In the genomic region with DNA sequence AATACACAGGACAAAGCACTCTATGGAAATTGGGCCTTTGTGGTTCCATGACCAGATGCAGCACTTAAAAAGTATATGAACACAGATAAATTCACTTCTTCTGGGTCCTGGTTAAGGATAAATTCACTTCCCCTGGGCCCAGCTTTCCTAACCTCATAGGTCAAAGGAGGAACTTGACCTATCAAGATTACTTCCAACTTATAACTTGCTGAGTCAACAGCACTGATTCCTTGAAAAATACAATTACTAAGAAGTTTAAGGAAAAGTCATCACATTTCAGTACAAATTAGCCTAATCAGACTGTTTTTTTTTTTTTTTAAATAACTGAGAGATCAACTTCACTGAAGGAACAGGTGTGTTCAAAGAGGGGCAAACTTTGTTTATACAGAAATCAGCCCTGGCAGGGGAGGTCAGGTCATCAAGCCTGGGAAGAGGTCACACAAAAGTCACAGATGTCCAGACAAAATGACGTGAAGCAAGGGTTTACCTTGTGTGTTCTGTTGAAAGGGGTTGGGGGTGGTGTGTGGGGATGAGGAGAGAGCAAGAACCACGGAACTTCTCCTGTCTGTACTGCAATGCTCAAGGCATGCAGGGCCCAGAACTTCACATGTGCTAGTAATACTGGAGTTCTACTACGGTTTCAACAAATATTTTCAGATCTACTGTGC, we compare ENCODE assay signal across 19 cellular contexts. TPM values are rescaled to one million over a fixed set of nuclear protein-coding genes. Genes with fewer than 3 reads are reported as not detected.
DNase-seq lines count a peak whose midpoint lies in the region; ATAC-seq, FAIRE-seq and TF ChIP-seq lines count a peak whose summit lies in the region.
"Had no signal": no experiment of that assay in that cellular context is flagged by ENCODE, and none has a peak within 500 bp of the region (broad histone marks: within the 10 kb centered on the region; RNA-seq: fewer than 3 reads in every experiment).

No MANE protein-coding gene starts in this region.

- H3K9ac ChIP-seq in K562 (ENCODE audit: insufficient read depth in 1 of 2, low read depth in 2 of 2, low read length in 2 of 2): no peak overlapping the region
- no peak overlapping the region for H3K9ac ChIP-seq in mesenchymal stem cell (ENCODE audit: low read length)
- H3K9ac ChIP-seq: SK-N-SH had no signal

- no peaks in the 10 kb centered on the region for H3K27me3 ChIP-seq in K562 (ENCODE audit: control insufficient read depth in 2 of 2, insufficient read depth in 2 of 2, low read length in 2 of 2)
- H3K27me3 ChIP-seq in foreskin keratinocyte: no peaks in the 10 kb centered on the region
- no peaks in the 10 kb centered on the region for H3K27me3 ChIP-seq in mesenchymal stem cell (ENCODE audit: control insufficient read depth in 1 of 2, insufficient read depth in 1 of 2, low read length in 2 of 2)

- TF ChIP-seq EP300 in K562 (IDR thresholded peaks at IDR 0.05; ENCODE audit: low read length): no peak

- CTCF ChIA-PET in RWPE1 (lab: Yijun Ruan, JAX) (no interaction called here), K562 (lab: Yijun Ruan, JAX; ENCODE audit: low intra/inter-chr PET ratio) (interaction anchor here (0.6 kb wide), 1 partner anchor 262 kb away, joined by 3 read pairs; no protein-coding TSS in a partner anchor)

- TF ChIP-seq POLR2A in K562 (conservative IDR thresholded peaks at IDR 0.05): no peak

- H3K27ac ChIP-seq in RWPE1: 0 out of 2 replicates have a peak overlapping the region, but pooled peaks have one; percentile 41
- no peak overlapping the region for H3K27ac ChIP-seq in K562 (ENCODE audit: extremely low read depth, low read depth, low read length)
- H3K27ac ChIP-seq in foreskin keratinocyte: peak overlapping the region; percentile 1
- no peak overlapping the region for H3K27ac ChIP-seq in mesenchymal stem cell (ENCODE audit: low read length, poor library complexity, severe bottlenecking)

- H3K9me3 Mint-ChIP-seq in neural crest cell: no peaks in the 10 kb centered on the region

- H3K18ac ChIP-seq in mesenchymal stem cell (ENCODE audit: low read depth in 1 of 2, low read length in 2 of 2): no peak overlapping the region

- no peak for TF ChIP-seq RAD21 in K562 (CRISPR knock-in tag; conservative IDR thresholded peaks at IDR 0.05 in 1 of 2, IDR thresholded peaks at IDR 0.05 in 1 of 2)

- no peak for FAIRE-seq in K562 (lab: Jason Lieb, UNC)
- FAIRE-seq: RCC 7860 had no signal

- no peaks in the 10 kb centered on the region for H3K9me3 ChIP-seq in K562 (replicated peaks; ENCODE audit: control insufficient read depth, insufficient read depth, low read depth, low read length)
- H3K9me3 ChIP-seq in mesenchymal stem cell (ENCODE audit: control insufficient read depth, low read length): no peaks in the 10 kb centered on the region
- H3K9me3 ChIP-seq: SK-N-SH had no signal

- H2BK5ac ChIP-seq in mesenchymal stem cell (ENCODE audit: low read depth, low read length, poor library complexity, severe bottlenecking): no peak overlapping the region

- H2BK120ac ChIP-seq in mesenchymal stem cell (ENCODE audit: low read depth, low read length): no peak overlapping the region

- intact Hi-C loops in K562 (cut with micrococcal nuclease): no loop called here

- no peak overlapping the region for H3K4ac ChIP-seq in mesenchymal stem cell (ENCODE audit: low read depth in 1 of 2, low read length in 2 of 2)

- no peak overlapping the region for H3K4me2 ChIP-seq in K562 (ENCODE audit: insufficient read depth, low read length)
- no peak overlapping the region for H3K4me2 ChIP-seq in mesenchymal stem cell (ENCODE audit: low read length, poor library complexity, severe bottlenecking)
- H3K4me2 ChIP-seq: SK-N-SH had no signal

- POLR2A ChIA-PET in RWPE1 (lab: Yijun Ruan, JAX; ENCODE audit: low non-redundant PET) (no interaction called here), K562 (lab: Yijun Ruan, JAX) (no interaction called here)

- H3K27me3 Mint-ChIP-seq in neural crest cell (ENCODE audit: low read depth): no peaks in the 10 kb centered on the region

- H4K20me1 ChIP-seq in K562 (replicated peaks; ENCODE audit: control insufficient read depth, insufficient read depth, low read length): no peaks in the 10 kb centered on the region

- WGBS in K562 (ENCODE audit: insufficient coverage, low coverage, missing lambda C conversion rate): 88% methylated on average over 3 of the region's 3 CpGs
- 94% methylated on average over 1 of the region's 3 CpGs for WGBS in mesenchymal stem cell

- TF ChIP-seq CTCF in RWPE1 (conservative IDR thresholded peaks at IDR 0.05; ENCODE audit: low read depth) (no peak), K562 (IDR thresholded peaks at IDR 0.05 in 2 of 3, conservative IDR thresholded peaks at IDR 0.05 in 1 of 3; ENCODE audit: insufficient read depth in 2 of 3, low read depth in 1 of 3, low read length in 3 of 3) (no peak), foreskin keratinocyte (conservative IDR thresholded peaks at IDR 0.05) (no peak), neural crest cell (conservative IDR thresholded peaks at IDR 0.05) (no peak)

- no peaks in the 10 kb centered on the region for H3K4me1 Mint-ChIP-seq in neural crest cell

- H3K4me3 Mint-ChIP-seq in neural crest cell: no peak overlapping the region

- H4K91ac ChIP-seq in mesenchymal stem cell (ENCODE audit: low read length): no peak overlapping the region

- peak overlapping the region in 1 of 2 experiments; percentile 32 for H3K23ac ChIP-seq in mesenchymal stem cell (ENCODE audit: low read length in 2 of 2)

- H2BK15ac ChIP-seq in mesenchymal stem cell (ENCODE audit: low read depth, poor library complexity, severe bottlenecking): no peak overlapping the region

- peaks cover 17% of the 10 kb centered on the region for H3K79me1 ChIP-seq in mesenchymal stem cell (replicated peaks; ENCODE audit: low read length, poor library complexity, severe bottlenecking)

- no peak overlapping the region for H2AK5ac ChIP-seq in mesenchymal stem cell (ENCODE audit: low read length, severe bottlenecking)

- DNase-seq in RWPE1 (ENCODE audit: low spot score) (no peak), K562 (ENCODE audit: extremely low read depth in 1 of 4, low spot score in 3 of 4) (no peak), foreskin keratinocyte (no peak), neural crest cell (ENCODE audit: low read depth, low spot score) (no peak), NOMO-1 treated with DMSO at 0.1 percent for 48 hours (lab: John Stamatoyannopoulos, UW; ENCODE audit: unreplicated experiment) (no peak), mesenchymal stem cell (no peak)
- DNase-seq: C1 segment of cervical spinal cord; DND-41; GOT3; NCI-H1105; NCI-H1694; NCI-H2081 treated with DMSO at 0.1 percent for 48 hours; NCI-H446 treated with DMSO at 0.1 percent for 48 hours; NCI-H748 treated with DMSO at 0.1 percent for 48 hours; NK-92 treated with Interleukin-12 subunit alpha and Interleukin-12 subunit beta, amount 100 ng/mL, for 24 hours; SHP77 treated with DMSO at 0.1 percent for 48 hours; SK-N-SH had no signal

- ATAC-seq in K562: no peak
- no peak for ATAC-seq in foreskin keratinocyte
- no peak for ATAC-seq in GM18873 (IDR thresholded peaks at IDR 0.05; ENCODE audit: low FRiP score, unreplicated experiment)

- no TSS peak for BruUV-seq in K562 (replicated peaks; lab: Mats Ljungman, UMichigan)

- no peaks in the 10 kb centered on the region for H3K79me2 ChIP-seq in K562 (ENCODE audit: control insufficient read depth, insufficient read depth, low read length)

- no peak overlapping the region for H2BK12ac ChIP-seq in mesenchymal stem cell (ENCODE audit: low read length in 2 of 2)

- H3K36me3 ChIP-seq in K562 (ENCODE audit: control insufficient read depth, insufficient read depth, low read length) (peaks cover 89% of the 10 kb centered on the region), mesenchymal stem cell (ENCODE audit: control insufficient read depth in 1 of 2, insufficient read depth in 2 of 2, low read depth in 1 of 2, low read length in 2 of 2) (peaks cover 36 to 93% of the 10 kb centered on the region in 2 experiments)

- in situ Hi-C loops in K562 (cut with MboI): no loop called here

- H3K4me1 ChIP-seq in K562 (replicated peaks in 1 of 2; ENCODE audit: control insufficient read depth in 2 of 2, insufficient read depth in 2 of 2, low read length in 2 of 2) (no peaks in the 10 kb centered on the region), foreskin keratinocyte (peaks cover 29% of the 10 kb centered on the region), mesenchymal stem cell (ENCODE audit: control insufficient read depth, insufficient read depth, low read depth, low read length) (no peaks in the 10 kb centered on the region)

- H3K36me3 Mint-ChIP-seq in neural crest cell (ENCODE audit: low read depth): peaks cover 38% of the 10 kb centered on the region

- no peak overlapping the region for H3K4me3 ChIP-seq in K562
- H3K4me3 ChIP-seq in mesenchymal stem cell (ENCODE audit: insufficient read depth in 1 of 2, low read depth in 1 of 2, low read length in 2 of 2): no peak overlapping the region

- no peak overlapping the region for H4K8ac ChIP-seq in mesenchymal stem cell (ENCODE audit: low read length)

- H2AFZ ChIP-seq in K562 (ENCODE audit: low read depth, low read length): no peak overlapping the region
- H2AFZ ChIP-seq in mesenchymal stem cell (ENCODE audit: low read depth, low read length): no peak overlapping the region

- no peaks in the 10 kb centered on the region for H3K9me1 ChIP-seq in K562 (ENCODE audit: control insufficient read depth, insufficient read depth, low read length)

- no peak overlapping the region for H3K14ac ChIP-seq in mesenchymal stem cell (ENCODE audit: low read length in 2 of 2)

- H3K27ac Mint-ChIP-seq in neural crest cell (ENCODE audit: unreplicated experiment): peak overlapping the region; percentile 85

RNA-seq across cellular contexts. Expression of gene PPP4R1, which starts 55.8 kb away (rescaled TPM):
- 227 and 404 TPM in 2 replicates for total RNA-seq in K562 (2011; cell fraction: chromatin; rRNA removed; ENCODE audit: low replicate concordance)
- 86.1 and 111 TPM in 2 replicates for total RNA-seq in K562 (2011; cell fraction: nucleolus; rRNA removed)
- total RNA-seq in K562 (2011; cell fraction: nucleoplasm; rRNA removed): 148 and 198 TPM in 2 replicates
- total RNA-seq in K562 (2014; rRNA removed): 95.7 and 100 TPM in 2 replicates
- total RNA-seq in K562 (2014; rRNA removed; fragmentation: Illumina TruSeq; extraction: Trizol): 77.5 and 91.2 TPM in 2 replicates
- total RNA-seq in K562 (2015; rRNA removed; fragmentation: Illumina TruSeq; extraction: Trizol): 86.4 and 92.5 TPM in 2 replicates
- total RNA-seq in K562 (2021): 83.2 and 95.5 TPM in 2 replicates
- polyA plus RNA-seq in K562 (2011; rRNA removed): 131 and 136 TPM in 2 replicates
- polyA plus RNA-seq in K562 (2011; cell fraction: cytosol; rRNA removed): 91.1 and 105 TPM in 2 replicates
- 191 and 198 TPM in 2 replicates for polyA plus RNA-seq in K562 (2011; cell fraction: nucleus; rRNA removed)
- polyA plus RNA-seq in K562 (2012): 46.2 and 49.6 TPM in 2 replicates
- polyA plus RNA-seq in K562 (2014; fragmentation: Illumina TruSeq; extraction: Trizol): 55.4 and 84.5 TPM in 2 replicates
- 10 to 100 TPM; 23.5 to 35.1 TPM for polyA plus RNA-seq in K562 (2014; fragmentation: Nextera tagmentation; extraction: Ambion mirVana)
- polyA plus RNA-seq in K562 (2014; rRNA removed): 56.0 and 57.5 TPM in 2 replicates
- polyA minus RNA-seq in K562 (2011; rRNA and poly(A)+ RNA removed): 277 and 310 TPM in 2 replicates
- 99.1 and 116 TPM in 2 replicates for polyA minus RNA-seq in K562 (2011; cell fraction: cytosol; rRNA and poly(A)+ RNA removed)
- polyA minus RNA-seq in K562 (2011; cell fraction: nucleus; rRNA and poly(A)+ RNA removed): 93.0 and 173 TPM in 2 replicates
- total RNA-seq in foreskin keratinocyte: 142 and 147 TPM in 2 replicates
- 53.3 and 58.5 TPM in 2 replicates for polyA plus RNA-seq in foreskin keratinocyte
- total RNA-seq in neural crest cell: 136 and 138 TPM in 2 replicates
- polyA plus RNA-seq in mesenchymal stem cell (2013, experiment 1 of 2): 61.2 TPM
- 58.8 TPM for polyA plus RNA-seq in mesenchymal stem cell (2013, experiment 2 of 2)

Comparison
In these comparisons a context has a peak if more than half of its experiments do, and no peak if none do; other contexts are left out.
1. H3K27ac ChIP-seq: peak in RWPE1 (single experiment) and foreskin keratinocyte (single experiment); none in K562 (single experiment) and mesenchymal stem cell (single experiment).